ENCODE assay signal across 17 cellular contexts in the genomic region with DNA sequence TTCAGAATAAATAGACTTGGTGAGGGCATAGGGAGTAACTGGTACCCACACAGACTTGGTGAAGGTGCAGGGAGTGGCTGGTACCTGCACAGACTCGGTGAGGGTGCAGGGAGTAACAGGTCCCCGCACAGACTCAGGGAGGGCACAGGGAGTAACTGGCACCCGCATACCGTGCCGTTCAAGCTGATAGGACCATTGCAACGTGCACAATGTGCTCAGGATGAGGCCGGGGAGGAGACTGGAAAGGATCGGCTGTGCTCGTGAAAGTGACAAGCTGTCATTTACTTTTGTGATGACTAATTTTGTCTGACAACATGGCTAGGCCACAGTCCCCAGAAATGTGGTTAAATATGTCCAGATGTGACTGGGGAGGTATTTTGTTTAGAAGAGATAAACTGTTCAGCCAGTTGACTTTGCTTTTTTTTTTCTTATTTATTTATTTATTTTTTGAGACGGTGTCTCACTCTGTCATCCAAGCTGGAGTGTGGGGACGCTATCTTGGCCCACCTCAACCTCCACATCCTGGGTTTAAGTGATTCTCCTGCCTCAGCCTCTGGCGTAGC.
"Had no signal": no experiment of that assay in that cellular context is flagged by ENCODE, and none has a peak within 500 bp of the region (broad histone marks: within the 10 kb centered on the region; RNA-seq: fewer than 3 reads in every experiment).

No MANE protein-coding gene starts in this region.

- ATAC-seq: gastrocnemius medialis, left colon had no signal

- H3K9me3 ChIP-seq: gastrocnemius medialis, right atrium auricular region, tibial nerve, uterus had no signal

- H3K27me3 ChIP-seq: gastrocnemius medialis, right atrium auricular region, tibial nerve, uterus had no signal

- FAIRE-seq: bronchial epithelial cell had no signal

- H3K4me3 ChIP-seq: gastrocnemius medialis, lung, right atrium auricular region, tibial nerve, uterus had no signal

- H3K27ac ChIP-seq: epithelial cell of prostate, gastrocnemius medialis, right atrium auricular region, tibial nerve, uterus, VCaP had no signal

- H3K4me3 Mint-ChIP-seq: activated naive CD8-positive, alpha-beta T cell; mesothelial cell of epicardium; nephron progenitor cell; stimulated activated naive B cell treated with anti-CD40 and anti-IgM and Interleukin-4, amounts not matched to agents 10 μg/mL and 1 μg/mL and 100 μg/mL, for 72 hours had no signal

- H3K27ac Mint-ChIP-seq: activated naive CD8-positive, alpha-beta T cell; mesothelial cell of epicardium; nephron progenitor cell; progenitor cell of endocrine pancreas; stimulated activated naive B cell treated with anti-CD40 and anti-IgM and Interleukin-4, amounts not matched to agents 10 μg/mL and 1 μg/mL and 100 μg/mL, for 72 hours had no signal

- H3K36me3 ChIP-seq: gastrocnemius medialis, right atrium auricular region, uterus had no signal

- H3K27me3 Mint-ChIP-seq: activated naive CD8-positive, alpha-beta T cell; progenitor cell of endocrine pancreas; stimulated activated naive B cell treated with anti-CD40 and anti-IgM and Interleukin-4, amounts not matched to agents 10 μg/mL and 1 μg/mL and 100 μg/mL, for 72 hours had no signal

- H3K4me1 Mint-ChIP-seq: mesothelial cell of epicardium had no signal

- H3K36me3 Mint-ChIP-seq: stimulated activated naive B cell treated with anti-CD40 and anti-IgM and Interleukin-4, amounts not matched to agents 10 μg/mL and 1 μg/mL and 100 μg/mL, for 72 hours had no signal

- H3K9me3 Mint-ChIP-seq: mesothelial cell of epicardium; nephron progenitor cell; stimulated activated naive B cell treated with anti-CD40 and anti-IgM and Interleukin-4, amounts not matched to agents 10 μg/mL and 1 μg/mL and 100 μg/mL, for 72 hours had no signal

- H3K4me1 ChIP-seq: gastrocnemius medialis, right atrium auricular region, uterus had no signal

- DNase-seq: anterior cingulate cortex; gastrocnemius medialis; left colon; nephron progenitor cell; stimulated activated CD4-positive, alpha-beta T cell treated with anti-CD3 and anti-CD28 coated beads, Interleukin-2, amount 100 ng/mL, for 48 hours; stimulated activated naive B cell treated with anti-CD40 and anti-IgM and Interleukin-4, amounts not matched to agents 10 μg/mL and 1 μg/mL and 100 μg/mL, for 72 hours; substantia nigra; uterus had no signal
